Comparison of ENCODE assay signal across 8 cellular contexts in the genomic region with DNA sequence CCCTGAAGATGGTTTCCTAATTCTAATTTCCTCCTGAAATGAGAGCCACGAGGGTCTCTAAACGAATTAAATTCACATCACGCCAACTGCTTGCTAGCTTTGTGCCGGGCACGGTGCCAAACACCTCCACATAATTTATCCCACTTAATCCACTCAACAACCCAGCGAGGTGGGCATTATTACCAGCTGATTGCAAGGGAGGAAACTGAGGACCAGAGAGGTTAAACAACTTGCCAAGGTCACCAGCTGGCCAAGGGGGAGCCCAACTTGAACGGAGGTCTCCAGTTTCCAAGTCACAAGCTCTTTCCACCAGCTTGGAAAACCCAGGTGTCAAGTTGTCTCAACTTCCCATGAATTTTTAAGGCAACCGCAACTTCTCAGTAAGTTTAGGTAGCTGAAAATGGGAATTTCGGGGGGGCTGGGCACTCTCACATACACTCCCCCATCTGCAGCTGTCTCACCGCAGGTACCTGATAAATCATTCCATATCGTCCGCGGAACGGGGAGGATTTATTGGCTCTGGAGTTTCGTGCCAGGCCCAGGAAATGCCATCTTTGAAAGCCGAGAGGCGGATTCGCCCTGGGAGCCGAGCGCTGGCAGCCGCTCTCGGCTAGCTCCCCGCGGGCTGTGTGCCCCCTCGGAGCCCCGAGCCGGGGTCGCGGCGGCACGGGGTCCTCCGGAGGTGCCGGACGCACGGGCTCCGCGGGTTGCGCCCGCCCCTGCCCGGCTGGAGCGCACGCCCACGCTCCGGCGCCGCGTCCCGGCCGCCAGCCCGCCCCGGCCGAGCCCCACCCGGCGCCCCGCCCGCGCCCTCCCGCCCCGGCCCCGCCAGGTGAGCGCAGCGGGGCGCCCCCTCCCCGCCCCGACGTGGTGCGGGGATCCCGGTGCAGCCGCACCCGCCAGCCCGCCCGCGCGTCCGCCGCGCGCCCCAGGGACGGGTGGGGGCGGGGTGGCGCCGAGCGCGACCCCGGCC. TPM values are rescaled to one million over a fixed set of nuclear protein-coding genes. Genes with fewer than 3 reads are reported as not detected.
DNase-seq lines count a peak whose midpoint lies in the region; ATAC-seq and TF ChIP-seq lines count a peak whose summit lies in the region.

No MANE protein-coding gene starts in this region.

- DNase-seq in ACHN, result peak; percentile 63
- peak; percentile 48 for DNase-seq in NCI-H1092 treated with DMSO at 0.1 percent for 48 hours (lab: John Stamatoyannopoulos, UW)
- peak; percentile 72 to 82 for DNase-seq in T47D (ENCODE audit: low read depth in 1 of 2, low spot score in 1 of 2)
- DNase-seq in lung (ENCODE audit: low spot score), result no peak
- no peak for DNase-seq in putamen (ENCODE audit: low spot score)
- DNase-seq in GOT3 (lab: John Stamatoyannopoulos, UW), result no peak

- H3K4me3 ChIP-seq in lung, result peak overlapping the region; percentile 36

- in situ Hi-C loops in ACHN (cut with HindIII; ENCODE audit: low pct_ligation_motif_present, low pct_unique_long_range_greater_than_20kb, low sequenced_read_pairs), result no loop called here
- in situ Hi-C loops in T47D (cut with HindIII; ENCODE audit: low pct_unique_long_range_greater_than_20kb, low sequenced_read_pairs), result no loop called here

- peak overlapping the region in 1 of 2 donors; percentile 57 for H3K27ac ChIP-seq in lung (ENCODE audit: low read depth in 1 of 2, low read length in 1 of 2)

- H3K4me1 ChIP-seq in lung (ENCODE audit: control insufficient read depth in 2 of 2, insufficient read depth in 2 of 2, low read length in 2 of 2), result peaks cover 0 to 7% of the 10 kb centered on the region in 2 donors

- no peaks in the 10 kb centered on the region for H3K9me3 ChIP-seq in lung (ENCODE audit: control insufficient read depth in 2 of 2, insufficient read depth in 1 of 2, low read length in 1 of 2)

- 6 to 10% methylated on average over 41 to 85 of the region's 85 CpGs for WGBS in lung, 2 donors

- H3K36me3 ChIP-seq in lung (ENCODE audit: control insufficient read depth in 2 of 2, insufficient read depth in 2 of 2, low read length in 2 of 2), result no peaks in the 10 kb centered on the region

- ATAC-seq in lung (ENCODE audit: insufficient read depth, low FRiP score) (no peak), GM21515 (IDR thresholded peaks at IDR 0.05; ENCODE audit: unreplicated experiment) (no peak), GM18517 (IDR thresholded peaks at IDR 0.05; ENCODE audit: unreplicated experiment) (no peak)

- no peak for TF ChIP-seq CTCF in lung (IDR thresholded peaks at IDR 0.05; ENCODE audit: control extremely low read depth, extremely low read depth)

- H3K27me3 ChIP-seq in lung (ENCODE audit: control insufficient read depth, insufficient read depth), result no peaks in the 10 kb centered on the region

RNA-seq across cellular contexts. Expression of gene PTPN3, which starts 0.6 kb away (rescaled TPM):
- 10 to 100 TPM; 13.3 to 16.9 TPM for total RNA-seq in lung
- 1 to 10 TPM; 5.7 to 9.1 TPM for polyA plus RNA-seq in lung

Comparison
In these comparisons a context has a peak if more than half of its experiments do, and no peak if none do; other contexts are left out.
1. DNase-seq: peak in ACHN (single experiment), NCI-H1092 treated with DMSO at 0.1 percent for 48 hours (single experiment) and T47D (2 of 2); none in lung (single experiment), putamen (single experiment) and GOT3 (single experiment).